Comparison of ENCODE assay signal across 8 cellular contexts in genomic region chr19:13880059-13880672, GRCh38. TPM values are rescaled to one million over a fixed set of nuclear protein-coding genes. Genes with fewer than 3 reads are reported as not detected.
A peak's percentile ranks its signal among the peaks of the same experiment; 100 is the strongest.
DNase-seq lines count a peak whose midpoint lies in the region; ATAC-seq, FAIRE-seq and TF ChIP-seq lines count a peak whose summit lies in the region.

No MANE protein-coding gene starts in this region.

- H3K4me3 ChIP-seq in Loucy (ENCODE audit: low read length, poor library complexity, severe bottlenecking) (peak overlapping the region; percentile 68), RWPE2 (ENCODE audit: severe bottlenecking) (no peak overlapping the region), fibroblast of the aortic adventitia (ENCODE audit: low read depth, low read length) (peak overlapping the region; percentile 47), neural cell (ENCODE audit: low read length) (peak overlapping the region; percentile 37)

- H3K27me3 ChIP-seq in Loucy (ENCODE audit: insufficient read depth, low read length, poor library complexity, severe bottlenecking): no peaks in the 10 kb centered on the region
- no peaks in the 10 kb centered on the region for H3K27me3 ChIP-seq in RWPE2 (ENCODE audit: insufficient read depth, poor library complexity, severe bottlenecking)
- H3K27me3 ChIP-seq in neural cell (ENCODE audit: insufficient read depth, low read depth, low read length): no peaks in the 10 kb centered on the region

- peak overlapping the region; percentile 44 for H3K27ac ChIP-seq in RWPE2 (ENCODE audit: poor library complexity, severe bottlenecking)
- no peak overlapping the region for H3K27ac ChIP-seq in neural cell (ENCODE audit: low read length)

- TF ChIP-seq CTCF in Loucy (conservative IDR thresholded peaks at IDR 0.05; ENCODE audit: low read length): peak; percentile 97
- TF ChIP-seq CTCF in RWPE2 (IDR thresholded peaks at IDR 0.05; ENCODE audit: poor library complexity, severe bottlenecking): peak; percentile 99
- TF ChIP-seq CTCF in fibroblast of the aortic adventitia (IDR thresholded peaks at IDR 0.05; ENCODE audit: insufficient read depth, low read length): peak; percentile 89
- peak; percentile 99 for TF ChIP-seq CTCF in neural cell (IDR thresholded peaks at IDR 0.05; ENCODE audit: poor library complexity, severe bottlenecking)

- TF ChIP-seq EP300 in neural cell (conservative IDR thresholded peaks at IDR 0.05; ENCODE audit: poor library complexity, severe bottlenecking): peak; percentile 37

- H3K9me3 ChIP-seq in Loucy (ENCODE audit: insufficient read depth, low read depth, low read length) (no peaks in the 10 kb centered on the region), RWPE2 (ENCODE audit: severe bottlenecking) (no peaks in the 10 kb centered on the region), neural cell (ENCODE audit: low read length) (no peaks in the 10 kb centered on the region)

- peak overlapping the region; percentile 61 to 76 for H3K4me3 Mint-ChIP-seq in stimulated activated naive CD8-positive, alpha-beta T cell treated with anti-CD3 and anti-CD28 coated beads, Interleukin-15, amount 100 ng/mL, for 72 hours

- DNase-seq in ELF-1 (ENCODE audit: low read depth, low spot score) (peak; percentile 98), H54 (ENCODE audit: insufficient read length, low spot score) (peak; percentile 97), RWPE2 (ENCODE audit: low spot score) (peak; percentile 93), fibroblast of the aortic adventitia (ENCODE audit: low read depth) (peak; percentile 96)
- peak; percentile 98 for DNase-seq in activated effector memory CD4-positive, alpha-beta T cell treated with Interleukin-2 at 50 U/mL for 16 hours
- peak; percentile 98 to 99 for DNase-seq in stimulated activated naive CD8-positive, alpha-beta T cell treated with anti-CD3 and anti-CD28 coated beads, Interleukin-15, amount 100 ng/mL, for 72 hours

- peak overlapping the region; percentile 72 for H3K9ac ChIP-seq in Loucy (ENCODE audit: low read depth, low read length, poor library complexity, severe bottlenecking)
- H3K9ac ChIP-seq in neural cell (ENCODE audit: low read length): no peak overlapping the region

- TF ChIP-seq POLR2A in H54 (IDR thresholded peaks at IDR 0.05; ENCODE audit: low read depth, low read length): peak; percentile 13; the same call in 1 of the 2 replicates

- H3K4me1 ChIP-seq in Loucy (ENCODE audit: insufficient read depth, low read length, poor library complexity, severe bottlenecking) (peaks cover 38% of the 10 kb centered on the region), RWPE2 (ENCODE audit: insufficient read depth, poor library complexity, severe bottlenecking) (peaks cover 5% of the 10 kb centered on the region)

- H2AFZ ChIP-seq in Loucy (ENCODE audit: low read length): no peak overlapping the region
- H2AFZ ChIP-seq in neural cell (ENCODE audit: low read depth, low read length): no peak overlapping the region

- ATAC-seq in RWPE2 (ENCODE audit: low read depth): peak; percentile 86
- ATAC-seq in stimulated activated naive CD8-positive, alpha-beta T cell treated with anti-CD3 and anti-CD28 coated beads, Interleukin-15, amount 100 ng/mL, for 72 hours: peak; percentile 91

- H3F3A ChIP-seq in Loucy (ENCODE audit: low read depth): no peaks in the 10 kb centered on the region
- no peaks in the 10 kb centered on the region for H3F3A ChIP-seq in neural cell (ENCODE audit: insufficient read depth, low read length, poor library complexity, severe bottlenecking)

- H3K9me2 ChIP-seq in Loucy (replicated peaks; ENCODE audit: low read depth, low read length): no peaks in the 10 kb centered on the region
- H3K9me2 ChIP-seq in neural cell (ENCODE audit: insufficient read depth, low read length): no peaks in the 10 kb centered on the region

- H4K20me1 ChIP-seq in Loucy (ENCODE audit: insufficient read depth, low read length, poor library complexity, severe bottlenecking) (peaks cover 5% of the 10 kb centered on the region), neural cell (ENCODE audit: insufficient read depth) (no peaks in the 10 kb centered on the region)

- H3K79me2 ChIP-seq in Loucy (ENCODE audit: insufficient read depth, low read length) (no peaks in the 10 kb centered on the region; the same call in 1 of the 2 replicates), neural cell (replicated peaks; ENCODE audit: insufficient read depth, low read length) (no peaks in the 10 kb centered on the region)

- no peaks in the 10 kb centered on the region for H3K9me3 Mint-ChIP-seq in stimulated activated naive CD8-positive, alpha-beta T cell treated with anti-CD3 and anti-CD28 coated beads, Interleukin-15, amount 100 ng/mL, for 72 hours

- peaks cover 57% of the 10 kb centered on the region for H3K4me1 Mint-ChIP-seq in stimulated activated naive CD8-positive, alpha-beta T cell treated with anti-CD3 and anti-CD28 coated beads, Interleukin-15, amount 100 ng/mL, for 72 hours

- FAIRE-seq in H54 (lab: Jason Lieb, UNC): peak; percentile 57

- H3K36me3 ChIP-seq in Loucy (ENCODE audit: insufficient read depth, low read length) (no peaks in the 10 kb centered on the region), RWPE2 (ENCODE audit: low read depth) (no peaks in the 10 kb centered on the region), neural cell (ENCODE audit: insufficient read depth, low read length) (no peaks in the 10 kb centered on the region)

- H3K27me3 Mint-ChIP-seq in stimulated activated naive CD8-positive, alpha-beta T cell treated with anti-CD3 and anti-CD28 coated beads, Interleukin-15, amount 100 ng/mL, for 72 hours: no peaks in the 10 kb centered on the region

- peak; percentile 92 for TF ChIP-seq RAD21 in neural cell (conservative IDR thresholded peaks at IDR 0.05)

- peak overlapping the region in 1 of 2 donors; percentile 86 for H3K27ac Mint-ChIP-seq in stimulated activated naive CD8-positive, alpha-beta T cell treated with anti-CD3 and anti-CD28 coated beads, Interleukin-15, amount 100 ng/mL, for 72 hours

- H3K4me2 ChIP-seq in Loucy (ENCODE audit: low read depth, low read length, poor library complexity, severe bottlenecking) (peak overlapping the region; percentile 79), neural cell (ENCODE audit: low read length) (no peak overlapping the region)

TF ChIP-seq in neural cell, 6 proteins besides CTCF, POLR2A, EP300 and RAD21:
- TF ChIP-seq SMC3 (conservative IDR thresholded peaks at IDR 0.05; ENCODE audit: poor library complexity): peak; percentile 88
- TF ChIP-seq, protein P1, sequence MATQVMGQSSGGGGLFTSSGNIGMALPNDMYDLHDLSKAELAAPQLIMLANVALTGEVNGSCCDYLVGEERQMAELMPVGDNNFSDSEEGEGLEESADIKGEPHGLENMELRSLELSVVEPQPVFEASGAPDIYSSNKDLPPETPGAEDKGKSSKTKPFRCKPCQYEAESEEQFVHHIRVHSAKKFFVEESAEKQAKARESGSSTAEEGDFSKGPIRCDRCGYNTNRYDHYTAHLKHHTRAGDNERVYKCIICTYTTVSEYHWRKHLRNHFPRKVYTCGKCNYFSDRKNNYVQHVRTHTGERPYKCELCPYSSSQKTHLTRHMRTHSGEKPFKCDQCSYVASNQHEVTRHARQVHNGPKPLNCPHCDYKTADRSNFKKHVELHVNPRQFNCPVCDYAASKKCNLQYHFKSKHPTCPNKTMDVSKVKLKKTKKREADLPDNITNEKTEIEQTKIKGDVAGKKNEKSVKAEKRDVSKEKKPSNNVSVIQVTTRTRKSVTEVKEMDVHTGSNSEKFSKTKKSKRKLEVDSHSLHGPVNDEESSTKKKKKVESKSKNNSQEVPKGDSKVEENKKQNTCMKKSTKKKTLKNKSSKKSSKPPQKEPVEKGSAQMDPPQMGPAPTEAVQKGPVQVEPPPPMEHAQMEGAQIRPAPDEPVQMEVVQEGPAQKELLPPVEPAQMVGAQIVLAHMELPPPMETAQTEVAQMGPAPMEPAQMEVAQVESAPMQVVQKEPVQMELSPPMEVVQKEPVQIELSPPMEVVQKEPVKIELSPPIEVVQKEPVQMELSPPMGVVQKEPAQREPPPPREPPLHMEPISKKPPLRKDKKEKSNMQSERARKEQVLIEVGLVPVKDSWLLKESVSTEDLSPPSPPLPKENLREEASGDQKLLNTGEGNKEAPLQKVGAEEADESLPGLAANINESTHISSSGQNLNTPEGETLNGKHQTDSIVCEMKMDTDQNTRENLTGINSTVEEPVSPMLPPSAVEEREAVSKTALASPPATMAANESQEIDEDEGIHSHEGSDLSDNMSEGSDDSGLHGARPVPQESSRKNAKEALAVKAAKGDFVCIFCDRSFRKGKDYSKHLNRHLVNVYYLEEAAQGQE (IDR thresholded peaks at IDR 0.05; ENCODE audit: borderline replicate concordance): no peak

RNA-seq across cellular contexts. Expression of gene NANOS3, which starts 3.2 kb away (rescaled TPM):
- 0.27 TPM in 1 of 2 replicates, not detected in the other for total RNA-seq in fibroblast of the aortic adventitia (ENCODE audit: low replicate concordance)
- polyA plus RNA-seq in neural cell: 3.2 and 3.8 TPM in 2 replicates
- not detected in 2 replicates for polyA minus RNA-seq in neural cell

RNA-seq across cellular contexts. Expression of gene BRME1, which starts 25.8 kb away (rescaled TPM):
- total RNA-seq in fibroblast of the aortic adventitia (ENCODE audit: low replicate concordance): 1.5 and 1.8 TPM in 2 replicates
- 6.2 and 8.5 TPM in 2 replicates for polyA plus RNA-seq in neural cell
- 5.1 and 5.2 TPM in 2 replicates for polyA minus RNA-seq in neural cell

RNA-seq across cellular contexts. Expression of gene CC2D1A, which starts 25.8 kb away (rescaled TPM):
- total RNA-seq in fibroblast of the aortic adventitia (ENCODE audit: low replicate concordance): 12.5 and 16.6 TPM in 2 replicates
- 24.5 and 26.9 TPM in 2 replicates for polyA plus RNA-seq in neural cell
- polyA minus RNA-seq in neural cell: 10.7 and 11.1 TPM in 2 replicates

RNA-seq across cellular contexts. Expression of gene PODNL1, which starts 58.1 kb away (rescaled TPM):
- total RNA-seq in fibroblast of the aortic adventitia (ENCODE audit: low replicate concordance): 0.90 and 1.6 TPM in 2 replicates
- polyA plus RNA-seq in neural cell: not detected in 2 replicates
- polyA minus RNA-seq in neural cell: not detected in 2 replicates
